In genomic region chr11:10792385-10793068, GRCh38 we compare ENCODE assay signal across 8 cellular contexts. TPM values are rescaled to one million over a fixed set of nuclear protein-coding genes. Genes with fewer than 3 reads are reported as not detected.
DNase-seq lines count a peak whose midpoint lies in the region; ATAC-seq and FAIRE-seq lines count a peak whose summit lies in the region.

No MANE protein-coding gene starts in this region.

- peaks cover 16% of the 10 kb centered on the region for H3K36me3 ChIP-seq in SK-N-MC (ENCODE audit: insufficient read depth, low read length)

- H3K9me3 ChIP-seq in SK-N-MC (ENCODE audit: low read depth, low read length): no peaks in the 10 kb centered on the region

- peak; percentile 77 for DNase-seq in EL
- peak; percentile 83 for DNase-seq in LoVo (ENCODE audit: low spot score)
- no peak for DNase-seq in SK-N-MC (ENCODE audit: low read depth, low spot score)
- peak; percentile 62 to 83 (median 80) for DNase-seq in activated naive CD4-positive, alpha-beta T cell (lab: John Stamatoyannopoulos, UW)
- DNase-seq in head of caudate nucleus: peak; percentile 50 to 94 (median 81)
- peak; percentile 97 for DNase-seq in posterior vena cava (ENCODE audit: low spot score)
- DNase-seq in urothelium cell line (ENCODE audit: low spot score): peak; percentile 89

- peak; percentile 86 for ATAC-seq in GM21825 (IDR thresholded peaks at IDR 0.05; ENCODE audit: unreplicated experiment)

- H3K4me3 ChIP-seq in SK-N-MC: peak overlapping the region; percentile 38; the same call in 1 of the 2 replicates

- intact Hi-C loops in head of caudate nucleus (cut with DNase I) (no loop called here), posterior vena cava (cut with DNase I) (loop anchor here (5.0 to 10.0 kb wide), 4 partner anchors 215 to 995 kb away; no protein-coding TSS in a partner anchor)

- FAIRE-seq in urothelium cell line (lab: Jason Lieb, UNC): peak; percentile 97

- no peak overlapping the region for H3K27ac ChIP-seq in SK-N-MC

- no peak overlapping the region for H3K9ac ChIP-seq in SK-N-MC (ENCODE audit: insufficient read length)

RNA-seq across cellular contexts. Expression of gene EIF4G2, which starts 16.2 kb away (rescaled TPM):
- 1,000 to 10,000 TPM in 1 of 2 donors, 100 to 1,000 TPM in 1; 885 to 1,062 TPM for total RNA-seq in posterior vena cava

RNA-seq across cellular contexts. Expression of gene CTR9, which starts 41.5 kb away (rescaled TPM):
- total RNA-seq in posterior vena cava: 10 to 100 TPM; 25.1 to 25.4 TPM
